ENCODE assay signal across 16 cellular contexts in genomic region chr22:38071421-38072321, GRCh38. TPM values are rescaled to one million over a fixed set of nuclear protein-coding genes. Genes with fewer than 3 reads are reported as not detected.
"Had no signal": no experiment of that assay in that cellular context is flagged by ENCODE, and none has a peak within 500 bp of the region (broad histone marks: within the 10 kb centered on the region; RNA-seq: fewer than 3 reads in every experiment).

No MANE protein-coding gene starts in this region.

- H3K27me3 Mint-ChIP-seq: activated CD4-positive, alpha-beta memory T cell treated with anti-CD3 and anti-CD28 coated beads for 36 hours; activated naive CD8-positive, alpha-beta T cell treated with anti-CD3 and anti-CD28 coated beads for 36 hours; effector memory CD8-positive, alpha-beta T cell; naive thymus-derived CD8-positive, alpha-beta T cell; stimulated activated naive B cell treated with anti-CD40 and anti-IgM and Interleukin-4, amounts not matched to agents 10 μg/mL and 1 μg/mL and 100 μg/mL, for 72 hours had no signal

- H3K4me3 Mint-ChIP-seq: activated CD4-positive, alpha-beta memory T cell treated with anti-CD3 and anti-CD28 coated beads for 36 hours; activated naive CD8-positive, alpha-beta T cell treated with anti-CD3 and anti-CD28 coated beads for 36 hours; effector memory CD8-positive, alpha-beta T cell; immature natural killer cell; naive thymus-derived CD8-positive, alpha-beta T cell; stimulated activated naive B cell treated with anti-CD40 and anti-IgM and Interleukin-4, amounts not matched to agents 10 μg/mL and 1 μg/mL and 100 μg/mL, for 72 hours had no signal

- H3K4me1 Mint-ChIP-seq: activated naive CD8-positive, alpha-beta T cell treated with anti-CD3 and anti-CD28 coated beads for 36 hours; immature natural killer cell; naive thymus-derived CD8-positive, alpha-beta T cell; stimulated activated naive B cell treated with anti-CD40 and anti-IgM and Interleukin-4, amounts not matched to agents 10 μg/mL and 1 μg/mL and 100 μg/mL, for 72 hours had no signal

- H3K27ac Mint-ChIP-seq: activated CD4-positive, alpha-beta memory T cell treated with anti-CD3 and anti-CD28 coated beads for 36 hours; activated naive CD8-positive, alpha-beta T cell treated with anti-CD3 and anti-CD28 coated beads for 36 hours; immature natural killer cell; stimulated activated naive B cell treated with anti-CD40 and anti-IgM and Interleukin-4, amounts not matched to agents 10 μg/mL and 1 μg/mL and 100 μg/mL, for 72 hours had no signal

- H3K4me3 ChIP-seq: mucosa of descending colon had no signal

- H3K9me3 ChIP-seq: mucosa of descending colon had no signal

- H3K9me3 Mint-ChIP-seq: activated CD4-positive, alpha-beta memory T cell treated with anti-CD3 and anti-CD28 coated beads for 36 hours; activated naive CD8-positive, alpha-beta T cell treated with anti-CD3 and anti-CD28 coated beads for 36 hours; effector memory CD8-positive, alpha-beta T cell; immature natural killer cell; naive thymus-derived CD8-positive, alpha-beta T cell; stimulated activated naive B cell treated with anti-CD40 and anti-IgM and Interleukin-4, amounts not matched to agents 10 μg/mL and 1 μg/mL and 100 μg/mL, for 72 hours had no signal

- ATAC-seq: effector memory CD8-positive, alpha-beta T cell; mucosa of descending colon; naive thymus-derived CD8-positive, alpha-beta T cell; right cardiac atrium; stimulated activated naive B cell treated with anti-CD40 and anti-IgM and Interleukin-4, amounts not matched to agents 10 μg/mL and 1 μg/mL and 100 μg/mL, for 72 hours had no signal

- DNase-seq: activated CD4-positive, alpha-beta memory T cell treated with anti-CD3 and anti-CD28 coated beads for 36 hours; activated CD4-positive, alpha-beta T cell treated with anti-CD3 and anti-CD28 coated beads for 1 hour; activated gamma-delta T cell treated with Interleukin-2 at 50 U/mL for 16 hours; activated naive CD8-positive, alpha-beta T cell treated with anti-CD3 and anti-CD28 coated beads for 36 hours; activated T-cell treated with anti-CD3 and anti-CD28 coated beads, Interleukin-2, amount 50 U/mL, for 48 hours; anterior cingulate cortex; cortex of kidney; effector memory CD8-positive, alpha-beta T cell; erythroblast; immature natural killer cell; naive thymus-derived CD8-positive, alpha-beta T cell; right cardiac atrium; stimulated activated naive B cell treated with anti-CD40 and anti-IgM and Interleukin-4, amounts not matched to agents 10 μg/mL and 1 μg/mL and 100 μg/mL, for 72 hours; T-helper 9 cell had no signal

RNA-seq across cellular contexts. Expression of gene SLC16A8, which starts 12.3 kb away (rescaled TPM):
- total RNA-seq: activated naive CD8-positive, alpha-beta T cell treated with anti-CD3 and anti-CD28 coated beads for 36 hours; glomerular endothelial cell; mucosa of descending colon; naive thymus-derived CD8-positive, alpha-beta T cell had no signal
- polyA plus RNA-seq: naive thymus-derived CD8-positive, alpha-beta T cell had no signal

RNA-seq across cellular contexts. Expression of gene BAIAP2L2, which starts 38.8 kb away (rescaled TPM):
- polyA plus RNA-seq: naive thymus-derived CD8-positive, alpha-beta T cell had no signal
